Comparison of ENCODE assay signal across 23 cellular contexts in the genomic region with DNA sequence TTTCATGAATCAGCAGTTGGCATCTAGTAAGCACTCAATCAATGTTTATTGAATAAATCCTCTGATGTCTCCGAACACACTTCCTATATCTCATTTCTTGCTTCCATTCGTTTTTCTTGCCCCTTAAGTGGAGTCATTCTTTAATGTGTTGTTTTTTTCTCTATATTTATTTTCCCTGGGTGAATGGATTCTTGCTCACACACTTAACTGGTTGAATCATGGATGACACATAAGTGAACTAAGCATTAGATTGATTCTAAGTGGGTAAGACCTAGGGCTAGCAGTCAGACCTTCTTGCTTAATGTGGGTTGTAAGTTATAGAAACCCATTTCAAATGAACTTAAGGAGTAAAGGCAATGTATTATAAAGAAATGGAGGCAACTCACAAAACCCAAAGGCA.
DNase-seq lines count a peak whose midpoint lies in the region; ATAC-seq and TF ChIP-seq lines count a peak whose summit lies in the region.
"Had no signal": no experiment of that assay in that cellular context is flagged by ENCODE, and none has a peak within 500 bp of the region (broad histone marks: within the 10 kb centered on the region; RNA-seq: fewer than 3 reads in every experiment).

No MANE protein-coding gene starts in this region.

- ATAC-seq in HG03025 (IDR thresholded peaks at IDR 0.05; ENCODE audit: low FRiP score, unreplicated experiment) (no peak), GM18505 (IDR thresholded peaks at IDR 0.05; ENCODE audit: unreplicated experiment) (no peak)
- ATAC-seq: A549; activated CD8-positive, alpha-beta memory T cell treated with anti-CD3 and anti-CD28 coated beads, Interleukin-2, amount 10 ng/mL, durations not matched to agents 7 days and 5 days; gastrocnemius medialis; natural killer cell treated with Interleukin-12 subunit alpha and Interleukin-12 subunit beta and Interleukin-15 and Interleukin-18, amount 100 ng/mL, for 72 hours had no signal

- BruUV-seq in Caco-2 (replicated peaks; lab: Mats Ljungman, UMichigan), result no TSS peak

- POLR2A ChIA-PET in Caco-2 (lab: Charles Lee), result no interaction called here

- H3K4me1 Mint-ChIP-seq in activated naive CD4-positive, alpha-beta T cell treated with anti-CD3 and anti-CD28 coated beads, Interleukin-2, amount 50 U/mL, for 24 hours, result peaks cover 12% of the 10 kb centered on the region
- H3K4me1 Mint-ChIP-seq in activated naive CD4-positive, alpha-beta T cell treated with anti-CD3 and anti-CD28 coated beads for 36 hours (ENCODE audit: low read depth), result peaks cover 2% of the 10 kb centered on the region
- no peaks in the 10 kb centered on the region for H3K4me1 Mint-ChIP-seq in Caco-2 (ENCODE audit: low read depth, unreplicated experiment)
- H3K4me1 Mint-ChIP-seq: activated CD8-positive, alpha-beta memory T cell treated with anti-CD3 and anti-CD28 coated beads, Interleukin-2, amount 10 ng/mL, durations not matched to agents 7 days and 5 days; endodermal cell had no signal

- no peak for TF ChIP-seq POLR2A in GM18505 (IDR thresholded peaks at IDR 0.05; ENCODE audit: borderline replicate concordance, extremely low read depth, insufficient read depth, insufficient read length)

- H3K4me3 ChIP-seq in Caco-2 (ENCODE audit: low read depth, low read length), result no peak overlapping the region
- H3K4me3 ChIP-seq: A549, gastrocnemius medialis, smooth muscle cell had no signal

- intact Hi-C loops in activated naive CD4-positive, alpha-beta T cell treated with anti-CD3 and anti-CD28 coated beads for 36 hours (cut with micrococcal nuclease), result no loop called here
- intact Hi-C loops in Caco-2 (cut with micrococcal nuclease; ENCODE audit: unreplicated experiment), result no loop called here

- no peaks in the 10 kb centered on the region for H3K36me3 ChIP-seq in Caco-2 (ENCODE audit: control insufficient read depth, insufficient read depth, low read length)
- H3K36me3 ChIP-seq: gastrocnemius medialis had no signal

- H3K9me3 ChIP-seq in Caco-2, result no peaks in the 10 kb centered on the region
- H3K9me3 ChIP-seq: A549, gastrocnemius medialis had no signal

- CTCF ChIA-PET in activated naive CD4-positive, alpha-beta T cell treated with anti-CD3 and anti-CD28 coated beads for 36 hours (lab: Charles Lee), result no interaction called here
- CTCF ChIA-PET in Caco-2 (lab: Charles Lee), result no interaction called here

- H3K27ac Mint-ChIP-seq in activated naive CD4-positive, alpha-beta T cell treated with anti-CD3 and anti-CD28 coated beads, Interleukin-2, amount 50 U/mL, for 24 hours, result peak overlapping the region; percentile 15
- no peak overlapping the region for H3K27ac Mint-ChIP-seq in activated naive CD4-positive, alpha-beta T cell treated with anti-CD3 and anti-CD28 coated beads for 36 hours
- H3K27ac Mint-ChIP-seq in Caco-2 (ENCODE audit: unreplicated experiment), result no peak overlapping the region
- H3K27ac Mint-ChIP-seq: activated CD8-positive, alpha-beta memory T cell treated with anti-CD3 and anti-CD28 coated beads, Interleukin-2, amount 10 ng/mL, durations not matched to agents 7 days and 5 days; endodermal cell; natural killer cell treated with Interleukin-12 subunit alpha and Interleukin-12 subunit beta and Interleukin-15 and Interleukin-18, amount 100 ng/mL, for 72 hours had no signal

- H3K4me3 Mint-ChIP-seq in activated naive CD4-positive, alpha-beta T cell treated with anti-CD3 and anti-CD28 coated beads, Interleukin-2, amount 50 U/mL, for 24 hours, result no peak overlapping the region
- H3K4me3 Mint-ChIP-seq in activated naive CD4-positive, alpha-beta T cell treated with anti-CD3 and anti-CD28 coated beads for 36 hours, result no peak overlapping the region
- H3K4me3 Mint-ChIP-seq in Caco-2 (ENCODE audit: unreplicated experiment), result no peak overlapping the region
- H3K4me3 Mint-ChIP-seq: activated CD8-positive, alpha-beta memory T cell treated with anti-CD3 and anti-CD28 coated beads, Interleukin-2, amount 10 ng/mL, durations not matched to agents 7 days and 5 days; endodermal cell; natural killer cell treated with Interleukin-12 subunit alpha and Interleukin-12 subunit beta and Interleukin-15 and Interleukin-18, amount 100 ng/mL, for 72 hours had no signal

- no peak for TF ChIP-seq CTCF in Caco-2 (IDR thresholded peaks at IDR 0.05; ENCODE audit: insufficient read depth in 1 of 2, low read depth in 1 of 2, low read length in 1 of 2, severe bottlenecking in 1 of 2, unreplicated experiment in 1 of 2)

- peaks cover 1% of the 10 kb centered on the region for H3K36me3 Mint-ChIP-seq in activated naive CD4-positive, alpha-beta T cell treated with anti-CD3 and anti-CD28 coated beads, Interleukin-2, amount 50 U/mL, for 24 hours
- H3K36me3 Mint-ChIP-seq in activated naive CD4-positive, alpha-beta T cell treated with anti-CD3 and anti-CD28 coated beads for 36 hours (ENCODE audit: low read depth), result no peaks in the 10 kb centered on the region
- H3K36me3 Mint-ChIP-seq in Caco-2 (ENCODE audit: insufficient read depth, unreplicated experiment), result peaks cover 5% of the 10 kb centered on the region

- no peaks in the 10 kb centered on the region for H3K27me3 ChIP-seq in Caco-2 (replicated peaks; ENCODE audit: control insufficient read depth, insufficient read depth, low read length)
- H3K27me3 ChIP-seq: gastrocnemius medialis had no signal

- no peaks in the 10 kb centered on the region for H3K27me3 Mint-ChIP-seq in activated naive CD4-positive, alpha-beta T cell treated with anti-CD3 and anti-CD28 coated beads, Interleukin-2, amount 50 U/mL, for 24 hours
- no peaks in the 10 kb centered on the region for H3K27me3 Mint-ChIP-seq in activated naive CD4-positive, alpha-beta T cell treated with anti-CD3 and anti-CD28 coated beads for 36 hours (ENCODE audit: low read depth)
- H3K27me3 Mint-ChIP-seq in Caco-2 (ENCODE audit: insufficient read depth, unreplicated experiment), result no peaks in the 10 kb centered on the region
- H3K27me3 Mint-ChIP-seq: activated CD8-positive, alpha-beta memory T cell treated with anti-CD3 and anti-CD28 coated beads, Interleukin-2, amount 10 ng/mL, durations not matched to agents 7 days and 5 days had no signal

- no peaks in the 10 kb centered on the region for H3K9me3 Mint-ChIP-seq in activated naive CD4-positive, alpha-beta T cell treated with anti-CD3 and anti-CD28 coated beads, Interleukin-2, amount 50 U/mL, for 24 hours
- peaks cover 6% of the 10 kb centered on the region for H3K9me3 Mint-ChIP-seq in activated naive CD4-positive, alpha-beta T cell treated with anti-CD3 and anti-CD28 coated beads for 36 hours
- H3K9me3 Mint-ChIP-seq in Caco-2 (ENCODE audit: unreplicated experiment), result peaks cover 7% of the 10 kb centered on the region

- H3K4me1 ChIP-seq in Caco-2, result no peaks in the 10 kb centered on the region
- H3K4me1 ChIP-seq: A549, gastrocnemius medialis had no signal

- no peak for DNase-seq in activated naive CD4-positive, alpha-beta T cell treated with anti-CD3 and anti-CD28 coated beads for 36 hours
- peak; percentile 33 for DNase-seq in RPMI7951 (ENCODE audit: low read depth)
- peak; percentile 14 for DNase-seq in fibroblast of peridontal ligament (ENCODE audit: extremely low read depth)
- DNase-seq in Caco-2, result no peak
- no peak for DNase-seq in NCI-H748 treated with DMSO at 0.1 percent for 48 hours (lab: John Stamatoyannopoulos, UW)
- DNase-seq: activated CD4-positive, alpha-beta T cell treated with anti-CD3 and anti-CD28 coated beads for 4 hours; activated CD8-positive, alpha-beta memory T cell treated with anti-CD3 and anti-CD28 coated beads, Interleukin-2, amount 10 ng/mL, durations not matched to agents 7 days and 5 days; activated gamma-delta T cell treated with Interleukin-2 at 50 U/mL for 16 hours; amygdala; DMS153; endodermal cell; gastrocnemius medialis; KG1; NCI-H1048; NCI-H2029 treated with DMSO at 0.1 percent for 48 hours; NK-92 treated with Interleukin-12 subunit alpha and Interleukin-12 subunit beta, amount 100 ng/mL, for 24 hours; stimulated activated CD4-positive, alpha-beta T cell treated with anti-CD3 and anti-CD28 coated beads, Interleukin-4, amount 100 ng/mL, for 4 hours had no signal

Comparison
In these comparisons a context has a peak if more than half of its experiments do, and no peak if none do; other contexts are left out.
1. DNase-seq: peak in RPMI7951 (single experiment) and fibroblast of peridontal ligament (single experiment); none in activated naive CD4-positive, alpha-beta T cell treated with anti-CD3 and anti-CD28 coated beads for 36 hours (single experiment), Caco-2 (0 of 2) and NCI-H748 treated with DMSO at 0.1 percent for 48 hours (single experiment).